Comparison of ENCODE assay signal across 1 cellular context in the genomic region with DNA sequence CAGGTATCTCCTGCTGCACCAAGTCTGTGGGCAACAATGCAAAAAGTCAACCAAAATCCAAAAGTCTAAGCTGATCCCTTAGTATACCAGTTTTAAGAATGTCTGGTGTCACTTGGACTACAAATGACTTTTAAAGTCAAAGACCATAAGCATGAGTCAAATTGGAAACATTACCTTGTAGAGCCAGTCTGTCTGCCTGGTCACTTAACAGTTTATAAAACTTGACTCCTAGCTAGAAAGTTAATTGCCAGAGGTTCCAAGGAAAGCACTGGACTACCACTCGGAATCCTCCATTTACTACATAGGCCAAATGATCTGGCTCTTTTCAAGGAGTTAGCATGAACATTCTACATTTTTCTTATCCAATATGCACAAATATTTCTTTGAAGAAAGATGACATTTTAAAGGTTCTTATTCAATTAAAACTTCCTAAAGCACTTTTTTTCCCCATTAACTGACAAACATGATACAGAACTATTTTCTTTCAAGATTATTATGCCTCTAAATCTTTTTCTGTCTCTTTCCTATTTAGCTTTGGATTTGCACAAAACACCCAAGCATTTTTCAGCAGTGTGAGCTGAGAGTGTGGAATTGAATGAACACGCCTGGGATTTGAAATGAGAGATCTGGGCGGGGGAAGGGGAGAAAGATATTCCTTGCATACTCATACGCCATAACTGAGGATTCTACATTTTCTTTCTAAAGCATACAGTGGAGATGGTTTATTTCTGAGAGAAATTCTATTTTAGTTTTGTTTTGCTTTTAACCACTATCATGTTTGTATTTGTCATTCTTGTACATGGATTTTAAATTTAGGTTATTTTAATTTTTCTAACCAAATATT.
TF ChIP-seq lines count a peak whose summit lies in the region.

No MANE protein-coding gene starts in this region.

TF ChIP-seq in GM23338, 12 proteins besides CTCF, POLR2A, EP300 and RAD21 (continued from another document):
- TF ChIP-seq, protein P1, sequence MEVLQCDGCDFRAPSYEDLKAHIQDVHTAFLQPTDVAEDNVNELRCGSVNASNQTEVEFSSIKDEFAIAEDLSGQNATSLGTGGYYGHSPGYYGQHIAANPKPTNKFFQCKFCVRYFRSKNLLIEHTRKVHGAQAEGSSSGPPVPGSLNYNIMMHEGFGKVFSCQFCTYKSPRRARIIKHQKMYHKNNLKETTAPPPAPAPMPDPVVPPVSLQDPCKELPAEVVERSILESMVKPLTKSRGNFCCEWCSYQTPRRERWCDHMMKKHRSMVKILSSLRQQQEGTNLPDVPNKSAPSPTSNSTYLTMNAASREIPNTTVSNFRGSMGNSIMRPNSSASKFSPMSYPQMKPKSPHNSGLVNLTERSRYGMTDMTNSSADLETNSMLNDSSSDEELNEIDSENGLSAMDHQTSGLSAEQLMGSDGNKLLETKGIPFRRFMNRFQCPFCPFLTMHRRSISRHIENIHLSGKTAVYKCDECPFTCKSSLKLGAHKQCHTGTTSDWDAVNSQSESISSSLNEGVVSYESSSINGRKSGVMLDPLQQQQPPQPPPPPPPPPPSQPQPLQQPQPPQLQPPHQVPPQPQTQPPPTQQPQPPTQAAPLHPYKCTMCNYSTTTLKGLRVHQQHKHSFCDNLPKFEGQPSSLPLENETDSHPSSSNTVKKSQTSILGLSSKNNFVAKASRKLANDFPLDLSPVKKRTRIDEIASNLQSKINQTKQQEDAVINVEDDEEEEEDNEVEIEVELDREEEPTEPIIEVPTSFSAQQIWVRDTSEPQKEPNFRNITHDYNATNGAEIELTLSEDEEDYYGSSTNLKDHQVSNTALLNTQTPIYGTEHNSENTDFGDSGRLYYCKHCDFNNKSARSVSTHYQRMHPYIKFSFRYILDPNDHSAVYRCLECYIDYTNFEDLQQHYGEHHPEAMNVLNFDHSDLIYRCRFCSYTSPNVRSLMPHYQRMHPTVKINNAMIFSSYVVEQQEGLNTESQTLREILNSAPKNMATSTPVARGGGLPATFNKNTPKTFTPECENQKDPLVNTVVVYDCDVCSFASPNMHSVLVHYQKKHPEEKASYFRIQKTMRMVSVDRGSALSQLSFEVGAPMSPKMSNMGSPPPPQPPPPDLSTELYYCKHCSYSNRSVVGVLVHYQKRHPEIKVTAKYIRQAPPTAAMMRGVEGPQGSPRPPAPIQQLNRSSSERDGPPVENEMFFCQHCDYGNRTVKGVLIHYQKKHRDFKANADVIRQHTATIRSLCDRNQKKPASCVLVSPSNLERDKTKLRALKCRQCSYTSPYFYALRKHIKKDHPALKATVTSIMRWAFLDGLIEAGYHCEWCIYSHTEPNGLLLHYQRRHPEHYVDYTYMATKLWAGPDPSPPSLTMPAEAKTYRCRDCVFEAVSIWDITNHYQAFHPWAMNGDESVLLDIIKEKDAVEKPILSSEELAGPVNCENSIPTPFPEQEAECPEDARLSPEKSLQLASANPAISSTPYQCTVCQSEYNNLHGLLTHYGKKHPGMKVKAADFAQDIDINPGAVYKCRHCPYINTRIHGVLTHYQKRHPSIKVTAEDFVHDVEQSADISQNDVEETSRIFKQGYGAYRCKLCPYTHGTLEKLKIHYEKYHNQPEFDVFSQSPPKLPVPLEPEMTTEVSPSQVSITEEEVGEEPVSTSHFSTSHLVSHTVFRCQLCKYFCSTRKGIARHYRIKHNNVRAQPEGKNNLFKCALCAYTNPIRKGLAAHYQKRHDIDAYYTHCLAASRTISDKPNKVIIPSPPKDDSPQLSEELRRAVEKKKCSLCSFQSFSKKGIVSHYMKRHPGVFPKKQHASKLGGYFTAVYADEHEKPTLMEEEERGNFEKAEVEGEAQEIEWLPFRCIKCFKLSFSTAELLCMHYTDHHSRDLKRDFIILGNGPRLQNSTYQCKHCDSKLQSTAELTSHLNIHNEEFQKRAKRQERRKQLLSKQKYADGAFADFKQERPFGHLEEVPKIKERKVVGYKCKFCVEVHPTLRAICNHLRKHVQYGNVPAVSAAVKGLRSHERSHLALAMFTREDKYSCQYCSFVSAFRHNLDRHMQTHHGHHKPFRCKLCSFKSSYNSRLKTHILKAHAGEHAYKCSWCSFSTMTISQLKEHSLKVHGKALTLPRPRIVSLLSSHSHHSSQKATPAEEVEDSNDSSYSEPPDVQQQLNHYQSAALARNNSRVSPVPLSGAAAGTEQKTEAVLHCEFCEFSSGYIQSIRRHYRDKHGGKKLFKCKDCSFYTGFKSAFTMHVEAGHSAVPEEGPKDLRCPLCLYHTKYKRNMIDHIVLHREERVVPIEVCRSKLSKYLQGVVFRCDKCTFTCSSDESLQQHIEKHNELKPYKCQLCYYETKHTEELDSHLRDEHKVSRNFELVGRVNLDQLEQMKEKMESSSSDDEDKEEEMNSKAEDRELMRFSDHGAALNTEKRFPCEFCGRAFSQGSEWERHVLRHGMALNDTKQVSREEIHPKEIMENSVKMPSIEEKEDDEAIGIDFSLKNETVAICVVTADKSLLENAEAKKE (CRISPR knock-in tag; IDR thresholded peaks at IDR 0.05) = no peak
- TF ChIP-seq EZH2phosphoT487 (IDR thresholded peaks at IDR 0.05; ENCODE audit: unreplicated experiment) = no peak
- TF ChIP-seq, protein P2, sequence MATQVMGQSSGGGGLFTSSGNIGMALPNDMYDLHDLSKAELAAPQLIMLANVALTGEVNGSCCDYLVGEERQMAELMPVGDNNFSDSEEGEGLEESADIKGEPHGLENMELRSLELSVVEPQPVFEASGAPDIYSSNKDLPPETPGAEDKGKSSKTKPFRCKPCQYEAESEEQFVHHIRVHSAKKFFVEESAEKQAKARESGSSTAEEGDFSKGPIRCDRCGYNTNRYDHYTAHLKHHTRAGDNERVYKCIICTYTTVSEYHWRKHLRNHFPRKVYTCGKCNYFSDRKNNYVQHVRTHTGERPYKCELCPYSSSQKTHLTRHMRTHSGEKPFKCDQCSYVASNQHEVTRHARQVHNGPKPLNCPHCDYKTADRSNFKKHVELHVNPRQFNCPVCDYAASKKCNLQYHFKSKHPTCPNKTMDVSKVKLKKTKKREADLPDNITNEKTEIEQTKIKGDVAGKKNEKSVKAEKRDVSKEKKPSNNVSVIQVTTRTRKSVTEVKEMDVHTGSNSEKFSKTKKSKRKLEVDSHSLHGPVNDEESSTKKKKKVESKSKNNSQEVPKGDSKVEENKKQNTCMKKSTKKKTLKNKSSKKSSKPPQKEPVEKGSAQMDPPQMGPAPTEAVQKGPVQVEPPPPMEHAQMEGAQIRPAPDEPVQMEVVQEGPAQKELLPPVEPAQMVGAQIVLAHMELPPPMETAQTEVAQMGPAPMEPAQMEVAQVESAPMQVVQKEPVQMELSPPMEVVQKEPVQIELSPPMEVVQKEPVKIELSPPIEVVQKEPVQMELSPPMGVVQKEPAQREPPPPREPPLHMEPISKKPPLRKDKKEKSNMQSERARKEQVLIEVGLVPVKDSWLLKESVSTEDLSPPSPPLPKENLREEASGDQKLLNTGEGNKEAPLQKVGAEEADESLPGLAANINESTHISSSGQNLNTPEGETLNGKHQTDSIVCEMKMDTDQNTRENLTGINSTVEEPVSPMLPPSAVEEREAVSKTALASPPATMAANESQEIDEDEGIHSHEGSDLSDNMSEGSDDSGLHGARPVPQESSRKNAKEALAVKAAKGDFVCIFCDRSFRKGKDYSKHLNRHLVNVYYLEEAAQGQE (IDR thresholded peaks at IDR 0.05; ENCODE audit: unreplicated experiment) = no peak
TF ChIP-seq in GM23338: peak in this region for 0.
